7 cellular contexts compared by ENCODE assay signal in the genomic region with DNA sequence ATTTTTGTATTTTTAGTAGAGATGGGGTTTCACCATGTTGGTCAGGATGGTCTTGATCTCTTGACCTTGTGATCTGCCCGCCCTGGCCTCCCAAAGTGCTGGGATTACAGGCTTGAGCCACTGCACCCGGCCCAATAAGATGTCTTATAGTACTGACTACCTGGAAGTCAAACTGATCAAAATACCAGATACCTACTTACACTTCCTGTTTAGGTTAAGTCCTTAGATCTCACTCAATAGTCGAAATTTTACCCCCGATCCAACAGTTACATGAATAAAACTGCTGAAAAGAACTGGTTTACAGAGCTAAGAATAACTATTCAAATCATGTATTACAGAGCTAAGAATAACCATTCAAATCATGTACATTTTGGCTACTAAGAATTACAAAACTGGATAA. TPM values are rescaled to one million over a fixed set of nuclear protein-coding genes. Genes with fewer than 3 reads are reported as not detected.
DNase-seq lines count a peak whose midpoint lies in the region; ATAC-seq, FAIRE-seq and TF ChIP-seq lines count a peak whose summit lies in the region.
"Not testable (repeated sequence)": the region's sequence is repeated elsewhere in the genome, so short reads cannot be mapped to it uniquely, and the experiment has no call there.

No MANE protein-coding gene starts in this region.

- H3K36me3 ChIP-seq in Karpas-422 (ENCODE audit: insufficient read depth, low read length): peaks cover 63% of the 10 kb centered on the region

- H3K4me3 ChIP-seq in Karpas-422 (ENCODE audit: low read length): not testable (repeated sequence)

- POLR2A ChIA-PET in CD4-positive, alpha-beta T cell (lab: Charles Lee): not testable (repeated sequence)
- POLR2A ChIA-PET in activated CD8-positive, alpha-beta T cell treated with anti-CD3 and anti-CD28 coated beads, Interleukin-2, amount 10 ng/mL, durations not matched to agents 7 days and 5 days (lab: Charles Lee): interaction anchor here (0.6 kb wide), 1 partner anchor 18 kb away, joined by 3 read pairs; no protein-coding TSS in a partner anchor

- peaks cover 68% of the 10 kb centered on the region for H3K36me3 Mint-ChIP-seq in CD4-positive, alpha-beta T cell (ENCODE audit: low read depth)
- peaks cover 49% of the 10 kb centered on the region for H3K36me3 Mint-ChIP-seq in activated CD4-positive, alpha-beta T cell treated with anti-CD3 and anti-CD28 coated beads, Interleukin-2, amount 10 ng/mL, durations not matched to agents 24 days and 14 days (ENCODE audit: low read depth)
- H3K36me3 Mint-ChIP-seq in activated CD8-positive, alpha-beta T cell treated with anti-CD3 and anti-CD28 coated beads, Interleukin-2, amount 10 ng/mL, durations not matched to agents 7 days and 5 days (ENCODE audit: low read depth): peaks cover 45% of the 10 kb centered on the region
- peaks cover 50% of the 10 kb centered on the region for H3K36me3 Mint-ChIP-seq in activated naive CD4-positive, alpha-beta T cell treated with anti-CD3 and anti-CD28 coated beads, Interleukin-2, amount 10 ng/mL, durations not matched to agents 7 days and 5 days

- not testable (repeated sequence) for DNase-seq in CD4-positive, alpha-beta T cell; GM12891 (ENCODE audit: insufficient read length, low spot score); activated CD4-positive, alpha-beta T cell treated with anti-CD3 and anti-CD28 coated beads, Interleukin-2, amount 10 ng/mL, durations not matched to agents 24 days and 14 days; activated CD8-positive, alpha-beta T cell treated with anti-CD3 and anti-CD28 coated beads, Interleukin-2, amount 10 ng/mL, durations not matched to agents 7 days and 5 days; activated naive CD4-positive, alpha-beta T cell treated with anti-CD3 and anti-CD28 coated beads, Interleukin-2, amount 10 ng/mL, durations not matched to agents 7 days and 5 days
- peak; percentile 47 for DNase-seq in Karpas-422
- peak; percentile 10 for DNase-seq in germinal center (ENCODE audit: low spot score)

- H3K27ac ChIP-seq in CD4-positive, alpha-beta T cell (ENCODE audit: low read depth, low read length): not testable (repeated sequence)
- H3K27ac ChIP-seq in Karpas-422 (ENCODE audit: low read length): peak overlapping the region; percentile 7; the same call in 1 of the 2 replicates

- TF ChIP-seq CTCF in CD4-positive, alpha-beta T cell (IDR thresholded peaks at IDR 0.05): not testable (repeated sequence)

- not testable (repeated sequence) for H3K27me3 Mint-ChIP-seq in CD4-positive, alpha-beta T cell; activated CD4-positive, alpha-beta T cell treated with anti-CD3 and anti-CD28 coated beads, Interleukin-2, amount 10 ng/mL, durations not matched to agents 24 days and 14 days; activated CD8-positive, alpha-beta T cell treated with anti-CD3 and anti-CD28 coated beads, Interleukin-2, amount 10 ng/mL, durations not matched to agents 7 days and 5 days (ENCODE audit: low read depth); activated naive CD4-positive, alpha-beta T cell treated with anti-CD3 and anti-CD28 coated beads, Interleukin-2, amount 10 ng/mL, durations not matched to agents 7 days and 5 days

- H4K20me1 ChIP-seq in Karpas-422 (ENCODE audit: insufficient read depth, low read depth, low read length): not testable (repeated sequence)

- peaks cover 20% of the 10 kb centered on the region for H3K4me1 ChIP-seq in Karpas-422 (ENCODE audit: low read length)

- H3K9me2 ChIP-seq in Karpas-422 (replicated peaks; ENCODE audit: insufficient read depth, low read length): not testable (repeated sequence)

- H3K4me2 ChIP-seq in Karpas-422 (ENCODE audit: low read depth, low read length, poor library complexity, severe bottlenecking): peak overlapping the region; percentile 37

- H3K4me3 Mint-ChIP-seq in CD4-positive, alpha-beta T cell: peak overlapping the region; percentile 8
- H3K4me3 Mint-ChIP-seq in activated CD4-positive, alpha-beta T cell treated with anti-CD3 and anti-CD28 coated beads, Interleukin-2, amount 10 ng/mL, durations not matched to agents 24 days and 14 days; activated CD8-positive, alpha-beta T cell treated with anti-CD3 and anti-CD28 coated beads, Interleukin-2, amount 10 ng/mL, durations not matched to agents 7 days and 5 days; activated naive CD4-positive, alpha-beta T cell treated with anti-CD3 and anti-CD28 coated beads, Interleukin-2, amount 10 ng/mL, durations not matched to agents 7 days and 5 days: not testable (repeated sequence)

- H3K79me2 ChIP-seq in Karpas-422 (ENCODE audit: low read length): peaks cover 15% of the 10 kb centered on the region

- CTCF ChIA-PET in CD4-positive, alpha-beta T cell (lab: Charles Lee); activated naive CD4-positive, alpha-beta T cell treated with anti-CD3 and anti-CD28 coated beads, Interleukin-2, amount 10 ng/mL, durations not matched to agents 7 days and 5 days (lab: Charles Lee): not testable (repeated sequence)
- CTCF ChIA-PET in activated CD8-positive, alpha-beta T cell treated with anti-CD3 and anti-CD28 coated beads, Interleukin-2, amount 10 ng/mL, durations not matched to agents 7 days and 5 days (lab: Charles Lee): interaction anchor here (0.9 kb wide), 1 partner anchor 14 kb away, joined by 3 read pairs; no protein-coding TSS in a partner anchor

- not testable (repeated sequence) for H3K9ac ChIP-seq in Karpas-422 (ENCODE audit: low read length)

- H3K27me3 ChIP-seq in CD4-positive, alpha-beta T cell (ENCODE audit: control insufficient read depth, insufficient read depth, low read length); Karpas-422 (ENCODE audit: low read length): not testable (repeated sequence)

- TF ChIP-seq POLR2A in GM12891 (IDR thresholded peaks at IDR 0.05; ENCODE audit: low read depth, low read length): not testable (repeated sequence)

- peaks cover 10% of the 10 kb centered on the region for H3K9me3 ChIP-seq in CD4-positive, alpha-beta T cell (ENCODE audit: control insufficient read depth, low read length)
- H3K9me3 ChIP-seq in Karpas-422 (ENCODE audit: low read length): not testable (repeated sequence)

- H3K27ac Mint-ChIP-seq in CD4-positive, alpha-beta T cell: peak overlapping the region; percentile 63
- peak overlapping the region; percentile 12 for H3K27ac Mint-ChIP-seq in activated CD4-positive, alpha-beta T cell treated with anti-CD3 and anti-CD28 coated beads, Interleukin-2, amount 10 ng/mL, durations not matched to agents 24 days and 14 days
- peak overlapping the region; percentile 35 for H3K27ac Mint-ChIP-seq in activated CD8-positive, alpha-beta T cell treated with anti-CD3 and anti-CD28 coated beads, Interleukin-2, amount 10 ng/mL, durations not matched to agents 7 days and 5 days
- peak overlapping the region; percentile 49 for H3K27ac Mint-ChIP-seq in activated naive CD4-positive, alpha-beta T cell treated with anti-CD3 and anti-CD28 coated beads, Interleukin-2, amount 10 ng/mL, durations not matched to agents 7 days and 5 days

- ATAC-seq in CD4-positive, alpha-beta T cell (ENCODE audit: poor library complexity): peak; percentile 41
- ATAC-seq in activated CD8-positive, alpha-beta T cell treated with anti-CD3 and anti-CD28 coated beads, Interleukin-2, amount 10 ng/mL, durations not matched to agents 7 days and 5 days: not testable (repeated sequence)

- FAIRE-seq in GM12891 (lab: Jason Lieb, UNC): not testable (repeated sequence)

- intact Hi-C loops in CD4-positive, alpha-beta T cell (cut with DNase I, micrococcal nuclease); activated CD4-positive, alpha-beta T cell treated with anti-CD3 and anti-CD28 coated beads, Interleukin-2, amount 10 ng/mL, durations not matched to agents 24 days and 14 days (cut with micrococcal nuclease): not testable (repeated sequence)

- H2AFZ ChIP-seq in Karpas-422 (ENCODE audit: low read length): not testable (repeated sequence)

- not testable (repeated sequence) for H3K9me3 Mint-ChIP-seq in CD4-positive, alpha-beta T cell; activated CD4-positive, alpha-beta T cell treated with anti-CD3 and anti-CD28 coated beads, Interleukin-2, amount 10 ng/mL, durations not matched to agents 24 days and 14 days; activated CD8-positive, alpha-beta T cell treated with anti-CD3 and anti-CD28 coated beads, Interleukin-2, amount 10 ng/mL, durations not matched to agents 7 days and 5 days (ENCODE audit: insufficient read depth)
- peaks cover 11% of the 10 kb centered on the region for H3K9me3 Mint-ChIP-seq in activated naive CD4-positive, alpha-beta T cell treated with anti-CD3 and anti-CD28 coated beads, Interleukin-2, amount 10 ng/mL, durations not matched to agents 7 days and 5 days

- H3K4me1 Mint-ChIP-seq in CD4-positive, alpha-beta T cell (ENCODE audit: low read depth): peaks cover 27% of the 10 kb centered on the region
- not testable (repeated sequence) for H3K4me1 Mint-ChIP-seq in activated CD4-positive, alpha-beta T cell treated with anti-CD3 and anti-CD28 coated beads, Interleukin-2, amount 10 ng/mL, durations not matched to agents 24 days and 14 days; activated CD8-positive, alpha-beta T cell treated with anti-CD3 and anti-CD28 coated beads, Interleukin-2, amount 10 ng/mL, durations not matched to agents 7 days and 5 days (ENCODE audit: low read depth); activated naive CD4-positive, alpha-beta T cell treated with anti-CD3 and anti-CD28 coated beads, Interleukin-2, amount 10 ng/mL, durations not matched to agents 7 days and 5 days

TF ChIP-seq in GM12891, 5 proteins besides CTCF, POLR2A, EP300 and RAD21:
- peak; percentile 26; the same call in 1 of the 2 replicates for TF ChIP-seq SPI1 (IDR thresholded peaks at IDR 0.05; ENCODE audit: low read depth, low read length)
TF ChIP-seq in GM12891: peak in this region for 1; not testable (repeated sequence) for 4.

RNA-seq across cellular contexts. Expression of a gene that starts 58.6 kb away (rescaled TPM):
- total RNA-seq in CD4-positive, alpha-beta T cell: 10 to 100 TPM; 46.0 to 46.8 TPM
- polyA plus RNA-seq in GM12891 (2012; ENCODE audit: low read depth, missing spikeins): 20.7 TPM
- total RNA-seq in Karpas-422 (2014; rRNA removed; shearing (Covaris generic); ENCODE audit: low replicate concordance): 54.1 and 99.9 TPM in 2 replicates
- 45.2 and 49.1 TPM in 2 replicates for total RNA-seq in activated CD4-positive, alpha-beta T cell treated with anti-CD3 and anti-CD28 coated beads, Interleukin-2, amount 10 ng/mL, durations not matched to agents 24 days and 14 days
- 10 to 100 TPM; 48.8 to 50.1 TPM for total RNA-seq in activated CD8-positive, alpha-beta T cell treated with anti-CD3 and anti-CD28 coated beads, Interleukin-2, amount 10 ng/mL, durations not matched to agents 7 days and 5 days

Comparison
In these comparisons a context has a peak if more than half of its experiments do, and no peak if none do; other contexts are left out.
1. H3K27ac Mint-ChIP-seq: peak in every context shown above with its lines; median percentile 63 in CD4-positive, alpha-beta T cell; 49 in activated naive CD4-positive, alpha-beta T cell treated with anti-CD3 and anti-CD28 coated beads, Interleukin-2, amount 10 ng/mL, durations not matched to agents 7 days and 5 days; 35 in activated CD8-positive, alpha-beta T cell treated with anti-CD3 and anti-CD28 coated beads, Interleukin-2, amount 10 ng/mL, durations not matched to agents 7 days and 5 days; 12 in activated CD4-positive, alpha-beta T cell treated with anti-CD3 and anti-CD28 coated beads, Interleukin-2, amount 10 ng/mL, durations not matched to agents 24 days and 14 days.